In the genomic region with DNA sequence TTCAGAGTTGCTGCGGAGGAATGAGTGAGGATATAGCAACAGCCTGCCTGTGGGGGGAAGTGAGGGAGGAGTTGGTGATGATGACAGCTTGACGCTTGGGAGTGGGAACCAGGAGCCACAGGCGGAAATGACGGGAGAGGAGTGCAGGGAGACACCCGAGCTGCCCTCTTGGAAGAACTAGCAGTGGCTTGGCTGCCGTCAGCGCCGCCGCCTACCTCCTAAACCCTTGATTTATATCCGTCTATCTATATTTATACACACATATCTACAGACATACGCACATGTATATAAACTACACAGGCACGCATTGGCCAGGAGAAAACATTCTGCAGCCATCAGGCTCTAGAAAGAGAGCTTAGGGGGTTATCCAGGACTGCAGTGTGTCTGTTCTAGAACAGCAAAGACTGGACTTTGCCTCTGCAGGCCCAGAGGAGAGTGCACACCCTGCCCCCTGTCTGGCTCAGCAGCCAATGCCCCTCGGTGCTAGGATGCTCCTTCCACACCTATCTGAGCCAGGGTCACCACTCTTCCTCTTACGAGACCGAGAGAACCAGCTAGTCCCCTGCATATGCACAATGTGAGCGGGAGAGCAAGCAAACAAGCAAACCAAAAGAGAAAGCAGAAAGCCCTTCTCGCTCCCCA, we compare ENCODE assay signal across 10 cellular contexts. TPM values are rescaled to one million over a fixed set of nuclear protein-coding genes. Genes with fewer than 3 reads are reported as not detected.
DNase-seq lines count a peak whose midpoint lies in the region; ATAC-seq and TF ChIP-seq lines count a peak whose summit lies in the region.
"Had no signal": no experiment of that assay in that cellular context is flagged by ENCODE, and none has a peak within 500 bp of the region (broad histone marks: within the 10 kb centered on the region; RNA-seq: fewer than 3 reads in every experiment).

No MANE protein-coding gene starts in this region.

- ATAC-seq in aorta (ENCODE audit: low FRiP score), result peak; percentile 88
- no peak for ATAC-seq in HG03469 (IDR thresholded peaks at IDR 0.05; ENCODE audit: unreplicated experiment)
- ATAC-seq in HG03442 (IDR thresholded peaks at IDR 0.05; ENCODE audit: unreplicated experiment), result no peak
- ATAC-seq: activated CD4-positive, CD25-positive, alpha-beta regulatory T cell treated with anti-CD3 and anti-CD28 coated beads, Interleukin-2, amount 50 U/mL, for 24 hours had no signal

- peak overlapping the region in 2 of 59 donors; percentile 6 to 20 for H3K4me3 ChIP-seq in dorsolateral prefrontal cortex
- H3K4me3 ChIP-seq in aorta (ENCODE audit: low read length in 2 of 2), result no peak overlapping the region

- H3K27ac ChIP-seq in dorsolateral prefrontal cortex (peak overlapping the region in 52 of 59 donors; percentile 7 to 83 (median 66)), aorta (ENCODE audit: low read depth in 1 of 2, low read length in 2 of 2) (no peak overlapping the region)

- TF ChIP-seq CTCF in dorsolateral prefrontal cortex (IDR thresholded peaks at IDR 0.05 in 54 of 56, conservative IDR thresholded peaks at IDR 0.05 in 2 of 56; ENCODE audit: low read depth in 1 of 56, partially characterized antibody in 56 of 56), result no peak
- no peak for TF ChIP-seq CTCF in GM10248 (IDR thresholded peaks at IDR 0.05; ENCODE audit: control extremely low read depth, extremely low read depth, low read depth, missing control alignments)

- no peaks in the 10 kb centered on the region for H3K9me3 ChIP-seq in aorta (ENCODE audit: control insufficient read depth, low read length)

- 23 to 43% methylated on average over 17 of the region's 17 CpGs for WGBS in aorta, 2 donors

- H3K27me3 ChIP-seq in dorsolateral prefrontal cortex, result no peaks in the 10 kb centered on the region
- no peaks in the 10 kb centered on the region for H3K27me3 ChIP-seq in aorta (ENCODE audit: control insufficient read depth in 1 of 2, insufficient read depth in 2 of 2, low read length in 1 of 2)

- DNase-seq in SIG-M5 treated with dmso at 0.1 percent for 504 hours (lab: John Stamatoyannopoulos, UW; ENCODE audit: unreplicated experiment) (peak; percentile 8), SIG-M5 (lab: John Stamatoyannopoulos, UW) (no peak), dorsolateral prefrontal cortex (peak; percentile 18 to 87 (median 76)), mucosa of gallbladder (ENCODE audit: low spot score) (peak; percentile 68), aorta (peak; percentile 86 to 87), GM10248 (ENCODE audit: extremely low spot score) (no peak)
- DNase-seq: islet precursor cell had no signal

- intact Hi-C loops in dorsolateral prefrontal cortex (cut with DNase I) (no loop called here), aorta (cut with DNase I) (no loop called here)

- no peaks in the 10 kb centered on the region for H3K36me3 ChIP-seq in aorta (ENCODE audit: control insufficient read depth in 1 of 2, insufficient read depth in 2 of 2, low read length in 1 of 2)

- H3K4me1 ChIP-seq in aorta (ENCODE audit: control insufficient read depth in 1 of 2, insufficient read depth in 2 of 2, low read length in 2 of 2), result no peaks in the 10 kb centered on the region

- CTCF ChIA-PET in GM10248 (lab: Yijun Ruan, JAX), result interaction anchor here (1.5 to 3.2 kb wide), 2 partner anchors 8 to 20 kb away, joined by 4 to 12 read pairs; no protein-coding TSS in a partner anchor

- POLR2A ChIA-PET in GM10248 (lab: Yijun Ruan, JAX), result no interaction called here

RNA-seq across cellular contexts. Expression of gene MAGEF1, which starts 45.3 kb away (rescaled TPM):
- total RNA-seq in dorsolateral prefrontal cortex (10 to 100 TPM; 21.7 to 62.9 (median 43.4) TPM), mucosa of gallbladder (43.3 TPM), aorta (10 to 100 TPM; 22.9 to 23.4 TPM)
- polyA plus RNA-seq in aorta, result 10 to 100 TPM; 17.9 to 34.2 TPM

RNA-seq across cellular contexts. Expression of gene VPS8, which starts 54.8 kb away (rescaled TPM):
- total RNA-seq in dorsolateral prefrontal cortex (100 to 1,000 TPM in 98 of 120 experiments, 10 to 100 TPM in 22; 78.0 to 146 (median 110) TPM), mucosa of gallbladder (48.3 TPM), aorta (100 to 1,000 TPM in 1 of 2 donors, 10 to 100 TPM in 1; 57.9 to 108 TPM)
- polyA plus RNA-seq in aorta, result 10 to 100 TPM in 1 of 2 donors, 1 to 10 TPM in 1; 6.8 to 18.1 TPM

Comparison
In these comparisons a context has a peak if more than half of its experiments do, and no peak if none do; other contexts are left out.
1. DNase-seq: peak in SIG-M5 treated with dmso at 0.1 percent for 504 hours (single experiment), dorsolateral prefrontal cortex (10 of 10), mucosa of gallbladder (single experiment) and aorta (2 of 2); none in SIG-M5 (single experiment) and GM10248 (single experiment).
2. H3K27ac ChIP-seq: peak in dorsolateral prefrontal cortex (52 of 59); none in aorta (0 of 2).